ENCODE assay signal across 12 cellular contexts in the genomic region with DNA sequence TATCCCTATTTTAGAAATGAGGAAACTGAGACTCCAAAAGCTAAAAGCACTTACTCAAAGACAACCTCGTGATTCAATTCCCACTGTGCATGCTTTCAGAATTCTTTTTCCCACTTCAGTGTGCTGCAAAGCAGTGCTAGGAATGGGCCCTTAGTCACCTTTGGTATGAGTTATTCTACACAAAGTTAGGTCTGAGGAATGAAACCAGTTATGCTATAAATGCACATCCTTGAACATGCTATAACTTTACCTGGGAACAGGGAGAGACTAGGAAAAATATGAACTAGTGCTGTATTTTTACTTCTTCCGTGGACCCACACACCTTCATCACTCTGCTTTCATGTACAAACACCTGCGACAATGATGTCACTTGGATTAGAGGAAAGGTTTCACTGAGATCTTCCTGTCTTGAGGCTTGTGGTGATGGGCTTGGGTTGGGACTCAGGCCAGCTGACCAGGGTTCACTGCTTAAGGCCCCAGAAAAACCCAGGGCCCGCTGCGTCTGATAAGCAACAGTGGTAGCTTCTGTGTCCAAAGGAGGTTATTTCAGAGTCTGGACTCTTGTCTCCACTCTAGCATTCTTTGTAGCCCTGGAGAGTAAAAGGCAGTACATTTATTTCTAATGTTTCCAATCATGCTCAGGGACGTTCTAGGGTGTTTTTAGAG.
A peak's percentile ranks its signal among the peaks of the same experiment; 100 is the strongest.
DNase-seq lines count a peak whose midpoint lies in the region; ATAC-seq and TF ChIP-seq lines count a peak whose summit lies in the region.
"Had no signal": no experiment of that assay in that cellular context is flagged by ENCODE, and none has a peak within 500 bp of the region (broad histone marks: within the 10 kb centered on the region; RNA-seq: fewer than 3 reads in every experiment).

No MANE protein-coding gene starts in this region.

- no peak for ATAC-seq in WTC11
- no peak for ATAC-seq in thoracic aorta (ENCODE audit: insufficient number of reproducible peaks, low FRiP score, low read depth)
- no peak for ATAC-seq in stimulated activated naive B cell treated with anti-CD40 and anti-IgM and Interleukin-4, amounts not matched to agents 10 μg/mL and 1 μg/mL and 100 μg/mL, for 72 hours (replicated peaks)
- no peak for ATAC-seq in HG03095 (IDR thresholded peaks at IDR 0.05; ENCODE audit: unreplicated experiment)

- H3K4me3 ChIP-seq in thoracic aorta, result peak overlapping the region; percentile 59

- no peaks in the 10 kb centered on the region for H3K36me3 Mint-ChIP-seq in WTC11
- no peaks in the 10 kb centered on the region for H3K36me3 Mint-ChIP-seq in stimulated activated naive B cell treated with anti-CD40 and anti-IgM and Interleukin-4, amounts not matched to agents 10 μg/mL and 1 μg/mL and 100 μg/mL, for 72 hours

- no peaks in the 10 kb centered on the region for H3K9me3 ChIP-seq in thoracic aorta

- H3K4me3 Mint-ChIP-seq in WTC11, result peak overlapping the region; percentile 45
- no peak overlapping the region for H3K4me3 Mint-ChIP-seq in stimulated activated naive B cell treated with anti-CD40 and anti-IgM and Interleukin-4, amounts not matched to agents 10 μg/mL and 1 μg/mL and 100 μg/mL, for 72 hours

- no peaks in the 10 kb centered on the region for H3K9me3 Mint-ChIP-seq in WTC11
- no peaks in the 10 kb centered on the region for H3K9me3 Mint-ChIP-seq in stimulated activated naive B cell treated with anti-CD40 and anti-IgM and Interleukin-4, amounts not matched to agents 10 μg/mL and 1 μg/mL and 100 μg/mL, for 72 hours
- H3K9me3 Mint-ChIP-seq: T-helper 2 cell treated with Interferon-gamma antibody and Interleukin-4, amounts not matched to agents 5 μg/mL and 100 μg/mL, for 36 hours had no signal

- DNase-seq in DMS79 treated with DMSO at 0.1 percent for 48 hours (lab: John Stamatoyannopoulos, UW), result peak; percentile 5
- DNase-seq in DMS79 (lab: John Stamatoyannopoulos, UW), result no peak
- no peak for DNase-seq in WTC11 (ENCODE audit: low spot score)
- peak; percentile 55 for DNase-seq in glomerular visceral epithelial cell (ENCODE audit: extremely low spot score)
- DNase-seq in thoracic aorta (ENCODE audit: low spot score), result no peak
- no peak for DNase-seq in stimulated activated naive B cell treated with anti-CD40 and anti-IgM and Interleukin-4, amounts not matched to agents 10 μg/mL and 1 μg/mL and 100 μg/mL, for 72 hours
- DNase-seq in NCI-H1694 treated with DMSO at 0.1 percent for 48 hours (lab: John Stamatoyannopoulos, UW), result no peak
- DNase-seq: DND-41, foreskin melanocyte had no signal

- peaks cover 0 to 12% of the 10 kb centered on the region in 2 donors for H3K4me1 ChIP-seq in thoracic aorta (ENCODE audit: control insufficient read depth in 1 of 2, low read depth in 2 of 2)

- peaks cover 40% of the 10 kb centered on the region for H3K4me1 Mint-ChIP-seq in WTC11
- peaks cover 5 to 8% of the 10 kb centered on the region in 2 donors for H3K4me1 Mint-ChIP-seq in stimulated activated naive B cell treated with anti-CD40 and anti-IgM and Interleukin-4, amounts not matched to agents 10 μg/mL and 1 μg/mL and 100 μg/mL, for 72 hours

- no peak for TF ChIP-seq CTCF in WTC11 (IDR thresholded peaks at IDR 0.05)
- TF ChIP-seq CTCF in thoracic aorta (IDR thresholded peaks at IDR 0.05), result no peak

- H3K27ac ChIP-seq in thoracic aorta, result no peak overlapping the region
- H3K27ac ChIP-seq: 22Rv1 had no signal

- CTCF ChIA-PET in WTC11 (lab: Charles Lee), result interaction anchor here (1.6 kb wide), 1 partner anchor 27 kb away, joined by 4 read pairs; no protein-coding TSS in a partner anchor

- no peaks in the 10 kb centered on the region for H3K27me3 ChIP-seq in thoracic aorta (replicated peaks; ENCODE audit: insufficient read depth)

- peaks cover 9% of the 10 kb centered on the region for H3K27me3 Mint-ChIP-seq in WTC11 (ENCODE audit: low read depth)
- H3K27me3 Mint-ChIP-seq in stimulated activated naive B cell treated with anti-CD40 and anti-IgM and Interleukin-4, amounts not matched to agents 10 μg/mL and 1 μg/mL and 100 μg/mL, for 72 hours, result peaks cover 12 to 19% of the 10 kb centered on the region in 2 donors

- no peak overlapping the region for H3K27ac Mint-ChIP-seq in WTC11
- no peak overlapping the region for H3K27ac Mint-ChIP-seq in stimulated activated naive B cell treated with anti-CD40 and anti-IgM and Interleukin-4, amounts not matched to agents 10 μg/mL and 1 μg/mL and 100 μg/mL, for 72 hours
- H3K27ac Mint-ChIP-seq: T-helper 2 cell treated with Interferon-gamma antibody and Interleukin-4, amounts not matched to agents 5 μg/mL and 100 μg/mL, for 36 hours had no signal

- POLR2A ChIA-PET in WTC11 (lab: Charles Lee), result interaction anchor here (0.6 kb wide), 1 partner anchor 1255 kb away, joined by 3 read pairs; no protein-coding TSS in a partner anchor

- no peaks in the 10 kb centered on the region for H3K36me3 ChIP-seq in thoracic aorta

TF ChIP-seq in WTC11, 78 proteins besides CTCF, POLR2A, EP300 and RAD21:
- TF ChIP-seq JAZF1 (CRISPR knock-in tag; IDR thresholded peaks at IDR 0.05) (no peak), NFATC4 (CRISPR knock-in tag; IDR thresholded peaks at IDR 0.05) (no peak), FOXP1 (CRISPR knock-in tag; IDR thresholded peaks at IDR 0.05; ENCODE audit: borderline replicate concordance) (no peak), USF2 (CRISPR knock-in tag; IDR thresholded peaks at IDR 0.05) (no peak), ATF6 (CRISPR knock-in tag; IDR thresholded peaks at IDR 0.05) (no peak), ZBTB43 (CRISPR knock-in tag; IDR thresholded peaks at IDR 0.05) (no peak), IRF2 (CRISPR knock-in tag; IDR thresholded peaks at IDR 0.05; ENCODE audit: borderline replicate concordance, low read depth) (no peak), ZNF138 (CRISPR knock-in tag; conservative IDR thresholded peaks at IDR 0.05) (no peak)
- TF ChIP-seq, protein P1, sequence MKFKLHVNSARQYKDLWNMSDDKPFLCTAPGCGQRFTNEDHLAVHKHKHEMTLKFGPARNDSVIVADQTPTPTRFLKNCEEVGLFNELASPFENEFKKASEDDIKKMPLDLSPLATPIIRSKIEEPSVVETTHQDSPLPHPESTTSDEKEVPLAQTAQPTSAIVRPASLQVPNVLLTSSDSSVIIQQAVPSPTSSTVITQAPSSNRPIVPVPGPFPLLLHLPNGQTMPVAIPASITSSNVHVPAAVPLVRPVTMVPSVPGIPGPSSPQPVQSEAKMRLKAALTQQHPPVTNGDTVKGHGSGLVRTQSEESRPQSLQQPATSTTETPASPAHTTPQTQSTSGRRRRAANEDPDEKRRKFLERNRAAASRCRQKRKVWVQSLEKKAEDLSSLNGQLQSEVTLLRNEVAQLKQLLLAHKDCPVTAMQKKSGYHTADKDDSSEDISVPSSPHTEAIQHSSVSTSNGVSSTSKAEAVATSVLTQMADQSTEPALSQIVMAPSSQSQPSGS (CRISPR knock-in tag; IDR thresholded peaks at IDR 0.05; ENCODE audit: borderline replicate concordance, low read depth), result no peak

Comparison
In these comparisons a context has a peak if more than half of its experiments do, and no peak if none do; other contexts are left out.
1. DNase-seq: peak in DMS79 treated with DMSO at 0.1 percent for 48 hours (single experiment) and glomerular visceral epithelial cell (single experiment); none in DMS79 (single experiment), WTC11 (single experiment), thoracic aorta (single experiment), stimulated activated naive B cell treated with anti-CD40 and anti-IgM and Interleukin-4, amounts not matched to agents 10 μg/mL and 1 μg/mL and 100 μg/mL, for 72 hours (single experiment) and NCI-H1694 treated with DMSO at 0.1 percent for 48 hours (single experiment).